In genomic region chr10:92384741-92385140, GRCh38 we compare ENCODE assay signal across 24 cellular contexts.
"Had no signal": no experiment of that assay in that cellular context is flagged by ENCODE, and none has a peak within 500 bp of the region (broad histone marks: within the 10 kb centered on the region; RNA-seq: fewer than 3 reads in every experiment).

No MANE protein-coding gene starts in this region.

- DNase-seq: Kasumi-1, MV-4-11, NCI-H1048, NCI-H1105, NCI-H1417, NCI-H1436 treated with DMSO at 0.1 percent for 48 hours, NCI-H1694, NCI-H187 treated with DMSO at 0.1 percent for 48 hours, NCI-H2029 treated with DMSO at 0.1 percent for 48 hours, NCI-H2171 treated with DMSO at 0.1 percent for 48 hours, NCI-H345, NCI-H446 treated with DMSO at 0.1 percent for 48 hours, NCI-H510A treated with DMSO at 0.1 percent for 48 hours, NCI-H526, NCI-H82, SHP77, SJCRH30, T-helper 1 cell had no signal

- H3K9me3 ChIP-seq: SJCRH30 had no signal

- H3K36me3 ChIP-seq: SJCRH30 had no signal

- H3K27me3 ChIP-seq: SJCRH30 had no signal

- H3K4me1 ChIP-seq: SJCRH30 had no signal

- H3K9ac ChIP-seq: KMS-11 had no signal

- H3K4me3 ChIP-seq: K562, SJCRH30 had no signal

- H3K27ac ChIP-seq: HL-60, KMS-11, RWPE1, SJCRH30 had no signal

- H3K4me2 ChIP-seq: KMS-11 had no signal

- ATAC-seq: K562, Panc1, SK-N-SH treated with all-trans-retinoic acid at 6 μM for 48 hours had no signal
